26 cellular contexts compared by ENCODE assay signal in the genomic region with DNA sequence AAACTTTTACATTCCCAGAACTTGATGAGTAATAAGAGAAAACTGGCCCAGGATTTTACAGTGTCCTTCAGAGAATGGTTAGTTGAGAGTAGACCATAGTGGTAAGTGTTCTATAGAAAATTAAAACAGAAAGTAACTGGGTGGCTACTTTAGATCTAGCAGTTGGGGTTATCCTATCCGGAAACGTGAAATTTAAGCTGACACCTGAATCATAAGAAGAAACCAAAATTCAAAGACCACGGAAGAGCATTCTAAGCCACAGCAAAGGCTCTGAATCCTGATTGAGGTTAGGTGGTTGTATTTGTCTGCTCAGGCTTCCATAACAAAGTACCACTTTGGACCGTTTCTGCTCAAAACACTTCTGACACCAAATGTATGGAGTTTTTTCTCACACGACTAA. TPM values are rescaled to one million over a fixed set of nuclear protein-coding genes. Genes with fewer than 3 reads are reported as not detected.
A peak's percentile ranks its signal among the peaks of the same experiment; 100 is the strongest.
DNase-seq lines count a peak whose midpoint lies in the region; ATAC-seq and TF ChIP-seq lines count a peak whose summit lies in the region.
"Had no signal": no experiment of that assay in that cellular context is flagged by ENCODE, and none has a peak within 500 bp of the region (broad histone marks: within the 10 kb centered on the region; RNA-seq: fewer than 3 reads in every experiment).

No MANE protein-coding gene starts in this region.

- H3K9me3 Mint-ChIP-seq in activated CD4-positive, alpha-beta T cell treated with anti-CD3 and anti-CD28 coated beads, Interleukin-2, amount 10 ng/mL, durations not matched to agents 7 days and 5 days, result no peaks in the 10 kb centered on the region
- H3K9me3 Mint-ChIP-seq in activated naive CD8-positive, alpha-beta T cell (ENCODE audit: low read depth), result no peaks in the 10 kb centered on the region
- no peaks in the 10 kb centered on the region for H3K9me3 Mint-ChIP-seq in naive thymus-derived CD8-positive, alpha-beta T cell
- H3K9me3 Mint-ChIP-seq: dendritic cell treated with granulocyte-macrophage colony-stimulating factor and Interleukin-4, amounts not matched to agents 40 ng/mL and 50 ng/mL, for 4 days; nephron progenitor cell had no signal

- H3K27ac Mint-ChIP-seq in activated CD4-positive, alpha-beta T cell treated with anti-CD3 and anti-CD28 coated beads, Interleukin-2, amount 10 ng/mL, durations not matched to agents 7 days and 5 days, result peak overlapping the region; percentile 71
- peak overlapping the region; percentile 50 for H3K27ac Mint-ChIP-seq in activated naive CD8-positive, alpha-beta T cell
- H3K27ac Mint-ChIP-seq in naive thymus-derived CD8-positive, alpha-beta T cell, result peak overlapping the region in 7 of 10 donors; percentile 5 to 78 (median 13)
- H3K27ac Mint-ChIP-seq: dendritic cell treated with granulocyte-macrophage colony-stimulating factor and Interleukin-4, amounts not matched to agents 40 ng/mL and 50 ng/mL, for 4 days; nephron progenitor cell had no signal

- H3K27ac ChIP-seq in OCI-LY7 (ENCODE audit: low read depth, low read length, poor library complexity, severe bottlenecking) (no peak overlapping the region), Peyer's patch (no peak overlapping the region)
- H3K27ac ChIP-seq: cardiac muscle cell, gastroesophageal sphincter, ovary, VCaP had no signal

- TF ChIP-seq CTCF in OCI-LY7 (conservative IDR thresholded peaks at IDR 0.05; ENCODE audit: low read length) (no peak), Peyer's patch (IDR thresholded peaks at IDR 0.05) (no peak)

- H3K36me3 ChIP-seq in OCI-LY7 (ENCODE audit: insufficient read depth, low read length) (peaks cover 71% of the 10 kb centered on the region), Peyer's patch (peaks cover 0 to 56% (median 0%) of the 10 kb centered on the region in 3 donors)
- H3K36me3 ChIP-seq: ovary had no signal

- H3K4me3 ChIP-seq in OCI-LY7 (ENCODE audit: low read depth, low read length, poor library complexity, severe bottlenecking) (no peak overlapping the region), Peyer's patch (no peak overlapping the region)
- H3K4me3 ChIP-seq: cardiac muscle cell, gastroesophageal sphincter, ovary, smooth muscle cell had no signal

- POLR2A ChIA-PET in activated CD4-positive, alpha-beta T cell treated with anti-CD3 and anti-CD28 coated beads, Interleukin-2, amount 10 ng/mL, durations not matched to agents 7 days and 5 days (lab: Charles Lee), result no interaction called here
- POLR2A ChIA-PET in OCI-LY7 (lab: Charles Lee), result no interaction called here
- POLR2A ChIA-PET in naive thymus-derived CD8-positive, alpha-beta T cell (lab: Charles Lee), result no interaction called here

- H3K4me1 ChIP-seq in OCI-LY7 (ENCODE audit: insufficient read depth, low read length, poor library complexity, severe bottlenecking), result no peaks in the 10 kb centered on the region
- H3K4me1 ChIP-seq in Peyer's patch, result no peaks in the 10 kb centered on the region

- peaks cover 35% of the 10 kb centered on the region for H3K4me1 Mint-ChIP-seq in activated CD4-positive, alpha-beta T cell treated with anti-CD3 and anti-CD28 coated beads, Interleukin-2, amount 10 ng/mL, durations not matched to agents 7 days and 5 days
- H3K4me1 Mint-ChIP-seq in activated naive CD8-positive, alpha-beta T cell (ENCODE audit: low read depth), result peaks cover 30% of the 10 kb centered on the region
- peaks cover 6 to 22% (median 10%) of the 10 kb centered on the region in 4 donors for H3K4me1 Mint-ChIP-seq in naive thymus-derived CD8-positive, alpha-beta T cell
- H3K4me1 Mint-ChIP-seq: nephron progenitor cell had no signal

- H3K4me3 Mint-ChIP-seq in activated CD4-positive, alpha-beta T cell treated with anti-CD3 and anti-CD28 coated beads, Interleukin-2, amount 10 ng/mL, durations not matched to agents 7 days and 5 days, result peak overlapping the region; percentile 49
- H3K4me3 Mint-ChIP-seq in activated naive CD8-positive, alpha-beta T cell, result peak overlapping the region; percentile 8
- peak overlapping the region in 7 of 10 donors; percentile 4 to 42 (median 34) for H3K4me3 Mint-ChIP-seq in naive thymus-derived CD8-positive, alpha-beta T cell
- H3K4me3 Mint-ChIP-seq: dendritic cell treated with granulocyte-macrophage colony-stimulating factor and Interleukin-4, amounts not matched to agents 40 ng/mL and 50 ng/mL, for 4 days; nephron progenitor cell had no signal

- CTCF ChIA-PET in activated CD4-positive, alpha-beta T cell treated with anti-CD3 and anti-CD28 coated beads, Interleukin-2, amount 10 ng/mL, durations not matched to agents 7 days and 5 days (lab: Charles Lee), result interaction anchor here (1.2 kb wide), 1 partner anchor 81 kb away, joined by 4 read pairs; a partner anchor contains a TSS
- CTCF ChIA-PET in OCI-LY7 (lab: Charles Lee; ENCODE audit: unreplicated experiment), result no interaction called here

- peak; percentile 29 for DNase-seq in activated CD4-positive, alpha-beta T cell treated with anti-CD3 and anti-CD28 coated beads, Interleukin-2, amount 10 ng/mL, durations not matched to agents 7 days and 5 days
- DNase-seq in activated CD4-positive, alpha-beta T cell treated with anti-CD3 and anti-CD28 coated beads for 4 hours, result no peak
- no peak for DNase-seq in OCI-LY7 (ENCODE audit: low spot score)
- peak in 2 of 10 donors; percentile 20 to 33 for DNase-seq in naive thymus-derived CD8-positive, alpha-beta T cell
- DNase-seq in Peyer's patch, result no peak
- DNase-seq in NCI-H128 (lab: John Stamatoyannopoulos, UW; ENCODE audit: unreplicated experiment), result no peak
- DNase-seq: activated CD8-positive, alpha-beta memory T cell treated with anti-CD3 and anti-CD28 coated beads for 24 hours; activated effector memory CD4-positive, alpha-beta T cell treated with Interleukin-2 at 50 U/mL for 16 hours; amygdala; COR-L47; hypothalamus; left ventricle myocardium superior; midbrain; NCI-H1048; NCI-H1930; NCI-H526 treated with DMSO at 0.1 percent for 48 hours; nephron progenitor cell; ovary; stimulated activated CD4-positive, alpha-beta T cell treated with anti-CD3 and anti-CD28 coated beads, Interleukin-2, amount 100 ng/mL, for 24 hours had no signal

- TSS peak; percentile 14 for BruUV-seq in OCI-LY7 (replicated peaks; lab: Mats Ljungman, UMichigan)

- no peak overlapping the region for H2AFZ ChIP-seq in OCI-LY7 (ENCODE audit: low read length)

- H3K27me3 Mint-ChIP-seq in activated CD4-positive, alpha-beta T cell treated with anti-CD3 and anti-CD28 coated beads, Interleukin-2, amount 10 ng/mL, durations not matched to agents 7 days and 5 days, result no peaks in the 10 kb centered on the region
- H3K27me3 Mint-ChIP-seq in activated naive CD8-positive, alpha-beta T cell, result no peaks in the 10 kb centered on the region
- no peaks in the 10 kb centered on the region for H3K27me3 Mint-ChIP-seq in naive thymus-derived CD8-positive, alpha-beta T cell
- H3K27me3 Mint-ChIP-seq: dendritic cell treated with granulocyte-macrophage colony-stimulating factor and Interleukin-4, amounts not matched to agents 40 ng/mL and 50 ng/mL, for 4 days had no signal

- no peak for TF ChIP-seq POLR2A in Peyer's patch (IDR thresholded peaks at IDR 0.05)

- peak; percentile 30 to 67 for ATAC-seq in naive thymus-derived CD8-positive, alpha-beta T cell
- no peak for ATAC-seq in HG03565 (IDR thresholded peaks at IDR 0.05; ENCODE audit: unreplicated experiment)
- ATAC-seq: gastroesophageal sphincter, left ventricle myocardium superior had no signal

- H3K27me3 ChIP-seq in Peyer's patch, result no peaks in the 10 kb centered on the region
- H3K27me3 ChIP-seq: cardiac muscle cell, gastroesophageal sphincter, ovary had no signal

- H4K20me1 ChIP-seq in OCI-LY7 (ENCODE audit: insufficient read depth, low read length), result no peaks in the 10 kb centered on the region; the same call in 1 of the 2 replicates

- no peaks in the 10 kb centered on the region for H3K79me2 ChIP-seq in OCI-LY7 (ENCODE audit: insufficient read depth, low read depth, low read length)

- H3K36me3 Mint-ChIP-seq in activated CD4-positive, alpha-beta T cell treated with anti-CD3 and anti-CD28 coated beads, Interleukin-2, amount 10 ng/mL, durations not matched to agents 7 days and 5 days (ENCODE audit: low read depth), result peaks cover 66% of the 10 kb centered on the region
- peaks cover 21% of the 10 kb centered on the region for H3K36me3 Mint-ChIP-seq in activated naive CD8-positive, alpha-beta T cell
- peaks cover 3 to 86% (median 43%) of the 10 kb centered on the region in 3 donors for H3K36me3 Mint-ChIP-seq in naive thymus-derived CD8-positive, alpha-beta T cell

- no peak overlapping the region for H3K4me2 ChIP-seq in OCI-LY7 (ENCODE audit: low read length)
- H3K4me2 ChIP-seq: smooth muscle cell had no signal

- H3K9me3 ChIP-seq in OCI-LY7 (ENCODE audit: low read length), result no peaks in the 10 kb centered on the region
- H3K9me3 ChIP-seq in Peyer's patch, result no peaks in the 10 kb centered on the region
- H3K9me3 ChIP-seq: gastroesophageal sphincter, ovary had no signal

- intact Hi-C loops in OCI-LY7 (cut with micrococcal nuclease; ENCODE audit: unreplicated experiment), result no loop called here

- no peaks in the 10 kb centered on the region for H3K9me2 ChIP-seq in OCI-LY7 (ENCODE audit: insufficient read depth, low read length)

RNA-seq across cellular contexts. Expression of a gene that starts 34.0 kb away (rescaled TPM):
- 10 to 100 TPM; 72.5 to 75.1 TPM for total RNA-seq in activated CD4-positive, alpha-beta T cell treated with anti-CD3 and anti-CD28 coated beads, Interleukin-2, amount 10 ng/mL, durations not matched to agents 7 days and 5 days
- total RNA-seq in OCI-LY7 (2014; rRNA removed; shearing (Covaris generic)), result 71.3 and 73.7 TPM in 2 replicates
- total RNA-seq in OCI-LY7 (2022) (84.2 and 96.2 TPM in 2 replicates), Peyer's patch (100 to 1,000 TPM; 157 to 295 (median 248) TPM)
- 100 to 1,000 TPM; 113 to 119 TPM for total RNA-seq in naive thymus-derived CD8-positive, alpha-beta T cell
- polyA plus RNA-seq in naive thymus-derived CD8-positive, alpha-beta T cell, result 10 to 100 TPM; 43.7 to 54.6 (median 48.4) TPM

Comparison
In these comparisons a context has a peak if more than half of its experiments do, and no peak if none do; other contexts are left out.
1. H3K27ac Mint-ChIP-seq: peak in every context shown above with its lines; median percentile 71 in activated CD4-positive, alpha-beta T cell treated with anti-CD3 and anti-CD28 coated beads, Interleukin-2, amount 10 ng/mL, durations not matched to agents 7 days and 5 days; 50 in activated naive CD8-positive, alpha-beta T cell; 13 in naive thymus-derived CD8-positive, alpha-beta T cell.